ENCODE assay signal across 8 cellular contexts in the genomic region with DNA sequence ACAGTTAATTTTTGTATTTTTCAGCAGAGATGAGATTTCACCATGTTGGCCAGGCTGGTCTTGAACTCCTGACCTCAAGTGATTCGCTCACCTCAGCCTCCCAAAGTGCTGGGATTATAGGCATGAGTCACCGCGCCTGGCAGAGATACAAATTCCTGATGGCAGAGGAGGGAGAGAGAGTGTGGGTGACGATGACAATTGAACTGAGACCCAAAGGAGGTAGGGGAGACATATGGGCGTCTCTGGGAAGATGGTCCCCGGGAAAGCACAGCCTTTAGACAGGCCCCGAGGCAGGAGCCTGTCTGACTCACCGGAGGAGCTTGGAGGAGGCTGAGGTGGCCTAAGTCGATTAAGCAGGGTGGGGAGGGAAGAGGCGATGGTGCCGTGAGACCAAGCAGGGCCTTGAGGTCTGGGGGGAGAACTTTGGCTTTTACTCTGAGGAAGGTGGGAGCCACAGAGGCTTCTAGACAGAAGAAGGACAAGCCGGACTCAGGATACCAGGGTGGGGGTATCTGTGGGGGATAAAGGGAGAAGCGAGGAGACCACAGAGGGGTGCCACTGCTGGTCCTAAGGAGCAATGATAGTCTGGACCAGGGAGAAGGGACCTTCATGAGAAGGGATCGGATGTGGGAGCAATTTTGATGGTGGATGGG. TPM values are rescaled to one million over a fixed set of nuclear protein-coding genes. Genes with fewer than 3 reads are reported as not detected.
A peak's percentile ranks its signal among the peaks of the same experiment; 100 is the strongest.
DNase-seq lines count a peak whose midpoint lies in the region; ATAC-seq and TF ChIP-seq lines count a peak whose summit lies in the region.

No MANE protein-coding gene starts in this region.

- TF ChIP-seq RAD21 in Ishikawa (IDR thresholded peaks at IDR 0.05; ENCODE audit: low read depth), result no peak

- peak overlapping the region; percentile 82 for H3K27ac ChIP-seq in BLaER1
- H3K27ac ChIP-seq in body of pancreas, result peak overlapping the region in 2 of 4 donors; percentile 75 to 78

- intact Hi-C loops in body of pancreas (cut with DNase I), result no loop called here
- intact Hi-C loops in natural killer cell (cut with micrococcal nuclease), result no loop called here

- H3K9me3 ChIP-seq in BLaER1 (peaks cover 2% of the 10 kb centered on the region; the same call in 1 of the 2 replicates), body of pancreas (no peaks in the 10 kb centered on the region)

- peak in 3 of 4 donors; percentile 32 to 43 (median 43) for DNase-seq in body of pancreas
- DNase-seq in natural killer cell, result no peak
- DNase-seq in GM19238 (ENCODE audit: insufficient read length, low spot score), result no peak
- DNase-seq in NCI-H187 (lab: John Stamatoyannopoulos, UW), result no peak
- DNase-seq in NCI-H2029 treated with DMSO at 0.1 percent for 48 hours (lab: John Stamatoyannopoulos, UW), result no peak

- H4K20me1 ChIP-seq in BLaER1, result no peaks in the 10 kb centered on the region

- H3K4me3 Mint-ChIP-seq in natural killer cell, result peak overlapping the region; percentile 25

- H3K4me3 ChIP-seq in BLaER1 (no peak overlapping the region), body of pancreas (no peak overlapping the region)

- H3K4me1 ChIP-seq in BLaER1 (peaks cover 70% of the 10 kb centered on the region), body of pancreas (peaks cover 39% of the 10 kb centered on the region)

- TF ChIP-seq POLR2A in body of pancreas (IDR thresholded peaks at IDR 0.05), result no peak

- peak overlapping the region; percentile 25; the same call in 1 of the 2 replicates for H3K9ac ChIP-seq in BLaER1

- WGBS in body of pancreas, 2 donors, result 69 to 75% methylated on average over 10 to 14 of the region's 14 CpGs

- H3K27me3 ChIP-seq in BLaER1 (no peaks in the 10 kb centered on the region), body of pancreas (no peaks in the 10 kb centered on the region)

- no peak for TF ChIP-seq CTCF in body of pancreas (IDR thresholded peaks at IDR 0.05)
- no peak for TF ChIP-seq CTCF in natural killer cell (IDR thresholded peaks at IDR 0.05)

- peak overlapping the region; percentile 82 for H3K4me2 ChIP-seq in BLaER1

- H3K27ac Mint-ChIP-seq in natural killer cell, result peak overlapping the region in 1 of 2 donors; percentile 94

- no peaks in the 10 kb centered on the region for H3K9me3 Mint-ChIP-seq in natural killer cell

- H3K36me3 Mint-ChIP-seq in natural killer cell, result no peaks in the 10 kb centered on the region

- no peak for TF ChIP-seq EP300 in Ishikawa (IDR thresholded peaks at IDR 0.05; ENCODE audit: borderline replicate concordance)

- no peak for ATAC-seq in body of pancreas
- no peak for ATAC-seq in natural killer cell
- no peak for ATAC-seq in GM18519 (IDR thresholded peaks at IDR 0.05; ENCODE audit: low FRiP score, unreplicated experiment)

- H3K4me1 Mint-ChIP-seq in natural killer cell, result peaks cover 20 to 43% of the 10 kb centered on the region in 2 donors

- H3K27me3 Mint-ChIP-seq in natural killer cell (ENCODE audit: low read depth in 2 of 2), result peaks cover 7 to 28% of the 10 kb centered on the region in 2 donors

- H3K36me3 ChIP-seq in BLaER1 (no peaks in the 10 kb centered on the region), body of pancreas (replicated peaks in 1 of 2; ENCODE audit: insufficient read depth in 1 of 2, low read depth in 2 of 2) (no peaks in the 10 kb centered on the region)

TF ChIP-seq in Ishikawa, 13 proteins besides CTCF, POLR2A, EP300 and RAD21:
- TF ChIP-seq CEBPB (IDR thresholded peaks at IDR 0.05), result no peak
- TF ChIP-seq NFIC (IDR thresholded peaks at IDR 0.05), result peak; percentile 17; the same call in 1 of the 2 replicates

RNA-seq across cellular contexts. Expression of a gene that starts 38.2 kb away (rescaled TPM):
- total RNA-seq in body of pancreas (10 to 100 TPM; 23.1 to 30.1 TPM), natural killer cell (100 to 1,000 TPM; 110 to 131 (median 121) TPM)

RNA-seq across cellular contexts. Expression of a gene that starts 40.5 kb away (rescaled TPM):
- total RNA-seq in body of pancreas (1 to 10 TPM in 1 of 2 donors, not detected in 1; 1.0 TPM), natural killer cell (100 to 1,000 TPM in 1 of 3 donors, 10 to 100 TPM in 2; 90.1 to 105 (median 95.7) TPM)

RNA-seq across cellular contexts. Expression of a gene that starts 51.4 kb away (rescaled TPM):
- 10 to 100 TPM; 17.6 to 35.3 TPM for total RNA-seq in body of pancreas
- total RNA-seq in natural killer cell, result 100 to 1,000 TPM in 2 of 3 donors, 10 to 100 TPM in 1; 84.5 to 101 (median 101) TPM

Comparison
In these comparisons a context has a peak if more than half of its experiments do, and no peak if none do; other contexts are left out.
1. DNase-seq: peak in body of pancreas (3 of 4); none in natural killer cell (single experiment), GM19238 (single experiment), NCI-H187 (0 of 2) and NCI-H2029 treated with DMSO at 0.1 percent for 48 hours (single experiment).
2. RNA of a gene that starts 40.5 kb away (total RNA-seq): 90.1 to 105 TPM in natural killer cell; 1.0 TPM in body of pancreas; every median in the first group is over 10 times any median in the second.